Comparison of ENCODE assay signal across 11 cellular contexts in the genomic region with DNA sequence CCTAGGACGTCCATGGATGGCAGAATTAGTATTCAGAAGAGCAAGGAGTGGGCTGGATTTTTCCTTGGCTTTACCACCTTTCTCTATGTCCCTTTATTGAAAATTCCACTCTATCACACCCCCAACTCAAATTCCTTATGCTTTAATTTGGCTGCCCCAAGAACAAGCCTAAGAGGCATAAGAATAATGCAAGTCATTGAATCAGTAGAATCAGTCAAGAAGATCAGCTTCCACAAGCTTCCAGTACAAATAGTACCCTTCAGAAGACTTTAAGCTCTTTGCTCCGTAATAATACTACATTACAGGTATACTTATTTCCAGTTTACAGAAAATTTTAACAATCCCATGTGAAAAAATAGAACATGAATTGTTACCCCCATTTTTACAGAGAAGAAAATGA. TPM values are rescaled to one million over a fixed set of nuclear protein-coding genes. Genes with fewer than 3 reads are reported as not detected.
"Had no signal": no experiment of that assay in that cellular context is flagged by ENCODE, and none has a peak within 500 bp of the region (broad histone marks: within the 10 kb centered on the region; RNA-seq: fewer than 3 reads in every experiment).

No MANE protein-coding gene starts in this region.

- ATAC-seq: GM23338, HCT116 had no signal

- H3K4me3 ChIP-seq: GM23248, GM23338, HAP-1 had no signal

- FAIRE-seq: H1, H54 had no signal

- H3K4me2 ChIP-seq: GM23338 had no signal

- H3K27ac ChIP-seq: GM23248 had no signal

- H2AFZ ChIP-seq: GM23248, GM23338 had no signal

- DNase-seq: GM23248, GOT3, H7, H9, HCEC 1CT, HFFc6 had no signal

- H3K9ac ChIP-seq: GM23248 had no signal

- H3K4me1 ChIP-seq: HAP-1 had no signal

- H3K36me3 ChIP-seq: HAP-1 had no signal

- H3K9me3 ChIP-seq: HAP-1 had no signal

RNA-seq across cellular contexts. Expression of gene SNAP25, which starts 51.0 kb away (rescaled TPM):
- total RNA-seq: GM23248 had no signal
